27 cellular contexts compared by ENCODE assay signal in genomic region chr2:222895143-222895542, GRCh38. TPM values are rescaled to one million over a fixed set of nuclear protein-coding genes. Genes with fewer than 3 reads are reported as not detected.
A peak's percentile ranks its signal among the peaks of the same experiment; 100 is the strongest.
DNase-seq lines count a peak whose midpoint lies in the region; ATAC-seq, FAIRE-seq and TF ChIP-seq lines count a peak whose summit lies in the region.
"Had no signal": no experiment of that assay in that cellular context is flagged by ENCODE, and none has a peak within 500 bp of the region (broad histone marks: within the 10 kb centered on the region; RNA-seq: fewer than 3 reads in every experiment).

No MANE protein-coding gene starts in this region.

- TF ChIP-seq CTCF in HepG2 (CRISPR knock-in tag; IDR thresholded peaks at IDR 0.05) = no peak
- TF ChIP-seq CTCF in right lobe of liver (IDR thresholded peaks at IDR 0.05) = no peak

- TF ChIP-seq POLR2A in HepG2 (IDR thresholded peaks at IDR 0.05; ENCODE audit: insufficient read depth in 1 of 2, low read depth in 2 of 2, low read length in 2 of 2) = no peak
- TF ChIP-seq POLR2A in right lobe of liver (IDR thresholded peaks at IDR 0.05) = no peak
- no peak for TF ChIP-seq POLR2A in H54 (IDR thresholded peaks at IDR 0.05; ENCODE audit: low read depth, low read length)

- POLR2A ChIA-PET in HepG2 (lab: Yijun Ruan, JAX) = no interaction called here

- H3K4me3 Mint-ChIP-seq in activated naive CD8-positive, alpha-beta T cell treated with anti-CD3 and anti-CD28 coated beads for 36 hours = no peak overlapping the region
- no peak overlapping the region for H3K4me3 Mint-ChIP-seq in activated naive CD4-positive, alpha-beta T cell treated with anti-CD3 and anti-CD28 coated beads for 36 hours
- H3K4me3 Mint-ChIP-seq: CD4-positive, alpha-beta memory T cell; H9 had no signal

- peak overlapping the region; percentile 14 for H3K27ac Mint-ChIP-seq in activated naive CD8-positive, alpha-beta T cell treated with anti-CD3 and anti-CD28 coated beads for 36 hours
- H3K27ac Mint-ChIP-seq in activated naive CD4-positive, alpha-beta T cell treated with anti-CD3 and anti-CD28 coated beads for 36 hours = no peak overlapping the region
- H3K27ac Mint-ChIP-seq: CD4-positive, alpha-beta memory T cell; H9 had no signal

- no peak overlapping the region for H2AFZ ChIP-seq in HepG2 (ENCODE audit: low read length)
- H2AFZ ChIP-seq: GM23248 had no signal

- no peak for DNase-seq in HepG2 (ENCODE audit: low spot score)
- DNase-seq in right lobe of liver = no peak
- DNase-seq in activated naive CD8-positive, alpha-beta T cell treated with anti-CD3 and anti-CD28 coated beads for 36 hours = no peak
- no peak for DNase-seq in left lobe of liver (ENCODE audit: low spot score)
- no peak for DNase-seq in kidney glomerular epithelial cell (lab: John Stamatoyannopoulos, UW)
- DNase-seq in H54 (ENCODE audit: insufficient read length, low spot score) = no peak
- no peak for DNase-seq in activated naive CD4-positive, alpha-beta T cell treated with anti-CD3 and anti-CD28 coated beads for 36 hours
- DNase-seq: CD4-positive, alpha-beta memory T cell; COR-L47; GM23248; H9; KG1; MM.1S; NCI-H1092; NCI-H1417 treated with DMSO at 0.1 percent for 48 hours; NCI-H1694 treated with DMSO at 0.1 percent for 48 hours; NCI-H2081; NCI-H2171; NCI-H345; NCI-H524 treated with DMSO at 0.1 percent for 48 hours; NCI-H774; SHP77 had no signal

- ATAC-seq in HepG2 = peak; percentile 50
- ATAC-seq in right lobe of liver = no peak
- ATAC-seq in left lobe of liver = peak; percentile 38
- ATAC-seq: Panc1 had no signal

- H3K9ac ChIP-seq in HepG2 (ENCODE audit: insufficient read depth, low read depth, low read length) = no peak overlapping the region
- H3K9ac ChIP-seq: BLaER1 treated with 17β-estradiol and CSF1 and Interleukin-3, amounts not matched to agents 10 nM and 100 nM; GM23248 had no signal

- H3K9me3 ChIP-seq in HepG2 (ENCODE audit: low read length) = no peaks in the 10 kb centered on the region
- H3K9me3 ChIP-seq in right lobe of liver = no peaks in the 10 kb centered on the region

- TF ChIP-seq EP300 in HepG2 (IDR thresholded peaks at IDR 0.05; ENCODE audit: low read depth in 2 of 2, low read length in 2 of 2) (no peak), HepG2 (CRISPR knock-in tag; IDR thresholded peaks at IDR 0.05; ENCODE audit: borderline replicate concordance) (no peak)

- intact Hi-C loops in HepG2 (cut with micrococcal nuclease; ENCODE audit: unreplicated experiment) (no loop called here), right lobe of liver (cut with DNase I) (no loop called here)
- intact Hi-C loops in activated naive CD4-positive, alpha-beta T cell treated with anti-CD3 and anti-CD28 coated beads for 36 hours (cut with micrococcal nuclease) = no loop called here

- peaks cover 77% of the 10 kb centered on the region for H3K79me2 ChIP-seq in HepG2 (ENCODE audit: insufficient read depth, low read length)

- in situ Hi-C loops in HepG2 (cut with HindIII; ENCODE audit: extremely low pct_ligation_motif_present, low pct_unique_long_range_greater_than_20kb) = no loop called here

- no TSS peak for BruUV-seq in HepG2 (replicated peaks; lab: Mats Ljungman, UMichigan)

- CTCF ChIA-PET in HepG2 (lab: Yijun Ruan, JAX; ENCODE audit: low intra/inter-chr PET ratio, low total read pairs) = no interaction called here
- CTCF ChIA-PET in activated naive CD4-positive, alpha-beta T cell treated with anti-CD3 and anti-CD28 coated beads for 36 hours (lab: Charles Lee) = interaction anchor here (1.6 kb wide), 1 partner anchor 8 kb away, joined by 5 read pairs; no protein-coding TSS in a partner anchor

- 14% methylated on average over 1 of the region's 1 CpG for WGBS in HepG2 (ENCODE audit: low lambda C conversion rate)
- WGBS in right lobe of liver (ENCODE audit: insufficient coverage, low coverage, low lambda C conversion rate, missing lambda C conversion rate) = no CpG with 5 or more reads among the region's 1 CpG

- peaks cover 75% of the 10 kb centered on the region for H4K20me1 ChIP-seq in HepG2 (ENCODE audit: insufficient read depth, low read length)

- H3K27ac ChIP-seq in HepG2 (ENCODE audit: extremely low read length, insufficient read depth, low read length) (no peak overlapping the region), right lobe of liver (no peak overlapping the region)
- H3K27ac ChIP-seq: BLaER1 treated with 17β-estradiol and CSF1 and Interleukin-3, amounts not matched to agents 10 nM and 100 nM; GM23248; RWPE1 had no signal

- H3K4me3 ChIP-seq in HepG2 (replicated peaks in 1 of 3; ENCODE audit: insufficient read depth in 1 of 3, low read depth in 2 of 3, low read length in 3 of 3) (no peak overlapping the region), right lobe of liver (no peak overlapping the region)
- H3K4me3 ChIP-seq: BLaER1 treated with 17β-estradiol and CSF1 and Interleukin-3, amounts not matched to agents 10 nM and 100 nM; GM23248 had no signal

- peak overlapping the region; percentile 3; the same call in 1 of the 2 replicates for H3K4me2 ChIP-seq in HepG2 (ENCODE audit: low read depth, low read length)

- FAIRE-seq in HepG2 (lab: Jason Lieb, UNC) = no peak
- no peak for FAIRE-seq in H54 (lab: Jason Lieb, UNC)
- FAIRE-seq: G401.6, HTR-8/SVneo had no signal

- H3K4me1 Mint-ChIP-seq in activated naive CD8-positive, alpha-beta T cell treated with anti-CD3 and anti-CD28 coated beads for 36 hours = peaks cover 24% of the 10 kb centered on the region
- H3K4me1 Mint-ChIP-seq in activated naive CD4-positive, alpha-beta T cell treated with anti-CD3 and anti-CD28 coated beads for 36 hours (ENCODE audit: low read depth) = peaks cover 28% of the 10 kb centered on the region

- TF ChIP-seq RAD21 in HepG2 (CRISPR knock-in tag; IDR thresholded peaks at IDR 0.05) = no peak

- peaks cover 77% of the 10 kb centered on the region for H3K4me1 ChIP-seq in HepG2 (ENCODE audit: insufficient read depth, low read length)
- H3K4me1 ChIP-seq in right lobe of liver = peaks cover 0 to 33% (median 6%) of the 10 kb centered on the region in 4 donors

- H3K9me3 Mint-ChIP-seq in activated naive CD8-positive, alpha-beta T cell treated with anti-CD3 and anti-CD28 coated beads for 36 hours = no peaks in the 10 kb centered on the region
- H3K9me3 Mint-ChIP-seq in activated naive CD4-positive, alpha-beta T cell treated with anti-CD3 and anti-CD28 coated beads for 36 hours = no peaks in the 10 kb centered on the region
- H3K9me3 Mint-ChIP-seq: CD4-positive, alpha-beta memory T cell; H9 had no signal

- no peaks in the 10 kb centered on the region for H3K27me3 ChIP-seq in HepG2 (ENCODE audit: control insufficient read depth in 1 of 2, insufficient read depth in 2 of 2, low read length in 2 of 2)
- no peaks in the 10 kb centered on the region for H3K27me3 ChIP-seq in right lobe of liver
- H3K27me3 ChIP-seq: BLaER1 treated with 17β-estradiol and CSF1 and Interleukin-3, amounts not matched to agents 10 nM and 100 nM had no signal

- peaks cover 3% of the 10 kb centered on the region for H3K36me3 Mint-ChIP-seq in activated naive CD8-positive, alpha-beta T cell treated with anti-CD3 and anti-CD28 coated beads for 36 hours
- H3K36me3 Mint-ChIP-seq in activated naive CD4-positive, alpha-beta T cell treated with anti-CD3 and anti-CD28 coated beads for 36 hours (ENCODE audit: low read depth) = peaks cover 2% of the 10 kb centered on the region
- H3K36me3 Mint-ChIP-seq: CD4-positive, alpha-beta memory T cell had no signal

- H3K27me3 Mint-ChIP-seq in activated naive CD8-positive, alpha-beta T cell treated with anti-CD3 and anti-CD28 coated beads for 36 hours = no peaks in the 10 kb centered on the region
- no peaks in the 10 kb centered on the region for H3K27me3 Mint-ChIP-seq in activated naive CD4-positive, alpha-beta T cell treated with anti-CD3 and anti-CD28 coated beads for 36 hours (ENCODE audit: low read depth)
- H3K27me3 Mint-ChIP-seq: CD4-positive, alpha-beta memory T cell had no signal

- peaks cover 0 to 11% of the 10 kb centered on the region in 2 experiments; a peak in 3 of 5 replicates for H3K36me3 ChIP-seq in HepG2 (replicated peaks in 1 of 2; ENCODE audit: control insufficient read depth in 1 of 2, insufficient read depth in 2 of 2, low read length in 2 of 2)
- H3K36me3 ChIP-seq in right lobe of liver = no peaks in the 10 kb centered on the region

TF ChIP-seq in HepG2, 621 proteins besides CTCF, POLR2A, EP300 and RAD21 (continues in another document):
- TF ChIP-seq SOX13 (IDR thresholded peaks at IDR 0.05) = no peak
- 0 out of 4 replicates have a peak, but pooled peaks of 1 of the 2 experiments have one; percentile 16 for TF ChIP-seq SOX13 (CRISPR knock-in tag; conservative IDR thresholded peaks at IDR 0.05 in 1 of 2, IDR thresholded peaks at IDR 0.05 in 1 of 2)

RNA-seq across cellular contexts. Expression of gene ACSL3, which starts 34.3 kb away (rescaled TPM):
- 168 and 305 TPM in 2 replicates for total RNA-seq in HepG2 (2016; rRNA removed; fragmentation: Illumina TruSeq; extraction: Trizol)
- total RNA-seq in HepG2 (2016; cell fraction: cytosol; rRNA removed; fragmentation: Illumina TruSeq; extraction: Trizol; ENCODE audit: low read depth) = 76.3 and 94.9 TPM in 2 replicates
- total RNA-seq in HepG2 (2016; cell fraction: insoluble cytoplasmic fraction; rRNA removed; fragmentation: Illumina TruSeq; extraction: Trizol) = 169 and 295 TPM in 2 replicates
- total RNA-seq in HepG2 (2016; cell fraction: membrane; rRNA removed; fragmentation: Illumina TruSeq; extraction: Trizol) = 55.2 and 64.8 TPM in 2 replicates
- total RNA-seq in HepG2 (2016; cell fraction: nucleus; rRNA removed; fragmentation: Illumina TruSeq; extraction: Trizol) = 307 and 341 TPM in 2 replicates
- 365 and 432 TPM in 2 replicates for polyA plus RNA-seq in HepG2 (2011; rRNA removed)
- polyA plus RNA-seq in HepG2 (2011; cell fraction: cytosol; rRNA removed) = 235 and 319 TPM in 2 replicates
- polyA plus RNA-seq in HepG2 (2011; cell fraction: nucleus; rRNA removed) = 101 and 136 TPM in 2 replicates
- polyA plus RNA-seq in HepG2 (2012) = 299 and 342 TPM in 2 replicates
- 9.3 and 12.3 TPM in 2 replicates for polyA plus RNA-seq in HepG2 (2016; cell fraction: cytosol; fragmentation: Illumina TruSeq; extraction: Trizol; ENCODE audit: low read depth)
- 107 and 108 TPM in 2 replicates for polyA plus RNA-seq in HepG2 (2016; cell fraction: insoluble cytoplasmic fraction; fragmentation: Illumina TruSeq; extraction: Trizol; ENCODE audit: low read depth)
- polyA plus RNA-seq in HepG2 (2016; cell fraction: membrane; fragmentation: Illumina TruSeq; extraction: Trizol; ENCODE audit: low read depth) = 14.4 and 18.9 TPM in 2 replicates
- polyA plus RNA-seq in HepG2 (2016; cell fraction: nucleus; fragmentation: Illumina TruSeq; extraction: Trizol; ENCODE audit: insufficient read depth, low read depth) = 272 TPM in 2 replicates
- 80.5 and 445 TPM in 2 replicates for polyA minus RNA-seq in HepG2 (2011; rRNA and poly(A)+ RNA removed; ENCODE audit: low replicate concordance)
- 370 and 593 TPM in 2 replicates for polyA minus RNA-seq in HepG2 (2011; cell fraction: cytosol; rRNA and poly(A)+ RNA removed)
- 667 and 745 TPM in 2 replicates for polyA minus RNA-seq in HepG2 (2011; cell fraction: nucleus; rRNA and poly(A)+ RNA removed)
- 10 to 100 TPM; 31.1 to 73.0 (median 49.9) TPM for total RNA-seq in right lobe of liver
- total RNA-seq in activated naive CD8-positive, alpha-beta T cell treated with anti-CD3 and anti-CD28 coated beads for 36 hours = 10 to 100 TPM; 64.0 to 66.2 TPM
- 41.5 TPM for total RNA-seq in left lobe of liver
- total RNA-seq in activated naive CD4-positive, alpha-beta T cell treated with anti-CD3 and anti-CD28 coated beads for 36 hours = 10 to 100 TPM; 35.1 to 36.1 TPM

Comparison
In these comparisons a context has a peak if more than half of its experiments do, and no peak if none do; other contexts are left out.
1. ATAC-seq: peak in HepG2 (single experiment) and left lobe of liver (single experiment); none in right lobe of liver (0 of 4).